Comparison of ENCODE assay signal across 12 cellular contexts in genomic region chrX:2572740-2573139, GRCh38.
A peak's percentile ranks its signal among the peaks of the same experiment; 100 is the strongest.
DNase-seq lines count a peak whose midpoint lies in the region; ATAC-seq and TF ChIP-seq lines count a peak whose summit lies in the region.
"Had no signal": no experiment of that assay in that cellular context is flagged by ENCODE, and none has a peak within 500 bp of the region (broad histone marks: within the 10 kb centered on the region; RNA-seq: fewer than 3 reads in every experiment).

No MANE protein-coding gene starts in this region.

- no peak overlapping the region for H2BK15ac ChIP-seq in mesendoderm (replicated peaks; ENCODE audit: low read depth)

- H3K36me3 ChIP-seq in HEK293 (ENCODE audit: control insufficient read depth in 2 of 2, insufficient read depth in 1 of 2, low read length in 2 of 2) = no peaks in the 10 kb centered on the region
- no peaks in the 10 kb centered on the region for H3K36me3 ChIP-seq in mesendoderm (ENCODE audit: control insufficient read depth, insufficient read depth, low read length)

- TF ChIP-seq CTCF in HEK293 (tag by site-specific recombination; IDR thresholded peaks at IDR 0.05) = no peak

- H3K27ac ChIP-seq in HEK293 (ENCODE audit: extremely low read depth, low read depth, low read length) (peak overlapping the region; percentile 27; the same call in 1 of the 2 replicates), mesendoderm (ENCODE audit: low read depth, low read length) (no peak overlapping the region)

- H3K56ac ChIP-seq in mesendoderm (ENCODE audit: low read length) = no peak overlapping the region

- H3K4me3 ChIP-seq in HEK293 (ENCODE audit: low read depth, low read length) (no peak overlapping the region), mesendoderm (ENCODE audit: low read length) (no peak overlapping the region)

- H3K79me2 ChIP-seq in mesendoderm (ENCODE audit: control insufficient read depth, insufficient read depth, low read length) = no peaks in the 10 kb centered on the region

- CTCF ChIA-PET in HEK293 (lab: Yijun Ruan, JAX) = no interaction called here

- H2AK5ac ChIP-seq in mesendoderm (ENCODE audit: low read length) = no peak overlapping the region

- H3K79me1 ChIP-seq in mesendoderm (ENCODE audit: low read length) = no peaks in the 10 kb centered on the region

- no peak overlapping the region for H3K4ac ChIP-seq in mesendoderm (ENCODE audit: low read depth, low read length)

- no peak overlapping the region for H2BK120ac ChIP-seq in mesendoderm (ENCODE audit: low read depth, low read length)

- peaks cover 2% of the 10 kb centered on the region; the same call in 1 of the 2 replicates for H3K9me3 ChIP-seq in HEK293 (ENCODE audit: control insufficient read depth, insufficient read depth, low read depth, low read length)

- H2BK5ac ChIP-seq in mesendoderm (ENCODE audit: low read length) = no peak overlapping the region

- no peak overlapping the region for H4K5ac ChIP-seq in mesendoderm (ENCODE audit: low read length)

- no peak overlapping the region for H3K4me2 ChIP-seq in mesendoderm (ENCODE audit: low read length)

- DNase-seq in DMS53 (lab: John Stamatoyannopoulos, UW) (peak; percentile 22), amniotic stem cell (lab: John Stamatoyannopoulos, UW) (peak; percentile 15), mesendoderm (peak; percentile 43), NCI-H2171 treated with DMSO at 0.1 percent for 48 hours (lab: John Stamatoyannopoulos, UW) (no peak)
- no peak for DNase-seq in stimulated activated naive CD4-positive, alpha-beta T cell (lab: John Stamatoyannopoulos, UW)
- no peak for DNase-seq in activated CD8-positive, alpha-beta memory T cell treated with anti-CD3 and anti-CD28 coated beads for 24 hours
- DNase-seq: activated CD8-positive, alpha-beta memory T cell treated with anti-CD3 and anti-CD28 coated beads, Interleukin-2, amount 50 U/mL, for 4 hours; CD4-positive, CD25-positive, alpha-beta regulatory T cell; islet precursor cell; NCI-H526 treated with DMSO at 0.1 percent for 48 hours had no signal

- H3K4me1 ChIP-seq in HEK293 (ENCODE audit: control insufficient read depth, insufficient read depth, low read length) (peaks cover 11% of the 10 kb centered on the region; the same call in 1 of the 2 replicates), mesendoderm (ENCODE audit: control insufficient read depth, low read depth, low read length) (no peaks in the 10 kb centered on the region)

- H3K9ac ChIP-seq in mesendoderm (ENCODE audit: low read length) = no peak overlapping the region

- POLR2A ChIA-PET in HEK293 (lab: Yijun Ruan, JAX) = no interaction called here

- H3K18ac ChIP-seq in mesendoderm (ENCODE audit: low read length) = no peak overlapping the region

- H3K23ac ChIP-seq in mesendoderm (ENCODE audit: low read length) = no peak overlapping the region

- WGBS in mesendoderm (ENCODE audit: extremely low coverage, insufficient coverage, low lambda C conversion rate) = no CpG with 5 or more reads among the region's 7 CpGs

- H3K27me3 ChIP-seq in mesendoderm (ENCODE audit: insufficient read depth, low read length, poor library complexity) = no peaks in the 10 kb centered on the region

- ATAC-seq in GM21381 (IDR thresholded peaks at IDR 0.05; ENCODE audit: unreplicated experiment) = no peak

- no peak overlapping the region for H4K8ac ChIP-seq in mesendoderm (ENCODE audit: low read depth, low read length)

TF ChIP-seq in HEK293, 187 proteins besides CTCF, POLR2A, EP300 and RAD21 (continues in another document):
- TF ChIP-seq ZNF341 (tag by site-specific recombination; IDR thresholded peaks at IDR 0.05; ENCODE audit: low read depth) = no peak
- no peak for TF ChIP-seq ZNF350 (tag by site-specific recombination; IDR thresholded peaks at IDR 0.05)
- TF ChIP-seq ZNF843 (tag by site-specific recombination; IDR thresholded peaks at IDR 0.05) = no peak
- peak; percentile 84 for TF ChIP-seq ZNF561 (tag by site-specific recombination; IDR thresholded peaks at IDR 0.05; ENCODE audit: borderline replicate concordance)
- TF ChIP-seq ZNF114 (tag by site-specific recombination; IDR thresholded peaks at IDR 0.05) = no peak
- no peak for TF ChIP-seq ZBTB26 (tag by site-specific recombination; optimal IDR thresholded peaks at IDR 0.05)
- TF ChIP-seq ZNF157 (tag by site-specific recombination; IDR thresholded peaks at IDR 0.05) = no peak
- TF ChIP-seq IKZF3 (tag by site-specific recombination; IDR thresholded peaks at IDR 0.05) = no peak
- TF ChIP-seq ZNF830 (tag by site-specific recombination; IDR thresholded peaks at IDR 0.05; ENCODE audit: low read depth) = no peak
- peak; percentile 95 for TF ChIP-seq ZNF449 (tag by site-specific recombination; IDR thresholded peaks at IDR 0.05)
- TF ChIP-seq KLF9 (tag by site-specific recombination; IDR thresholded peaks at IDR 0.05; ENCODE audit: low read depth) = no peak
- no peak for TF ChIP-seq HOXD13 (CRISPR knock-in tag; IDR thresholded peaks at IDR 0.05; ENCODE audit: borderline replicate concordance)
- TF ChIP-seq ZNF513 (tag by site-specific recombination; IDR thresholded peaks at IDR 0.05) = no peak
- no peak for TF ChIP-seq ZBTB10 (tag by site-specific recombination; IDR thresholded peaks at IDR 0.05)
- TF ChIP-seq ZNF121 (tag by site-specific recombination; IDR thresholded peaks at IDR 0.05) = no peak
- 0 out of 2 replicates have a peak, but pooled peaks have one; percentile 55 for TF ChIP-seq ZNF600 (tag by site-specific recombination; IDR thresholded peaks at IDR 0.05)
- no peak for TF ChIP-seq RBAK (tag by site-specific recombination; IDR thresholded peaks at IDR 0.05)
- no peak for TF ChIP-seq ZSCAN30 (tag by site-specific recombination; IDR thresholded peaks at IDR 0.05)
- TF ChIP-seq ZFP41 (tag by site-specific recombination; IDR thresholded peaks at IDR 0.05; ENCODE audit: borderline replicate concordance) = no peak
- no peak for TF ChIP-seq ZNF626 (tag by site-specific recombination; IDR thresholded peaks at IDR 0.05)

Comparison
In these comparisons a context has a peak if more than half of its experiments do, and no peak if none do; other contexts are left out.
1. DNase-seq: peak in DMS53 (single experiment), amniotic stem cell (single experiment) and mesendoderm (single experiment); none in stimulated activated naive CD4-positive, alpha-beta T cell (0 of 6), NCI-H2171 treated with DMSO at 0.1 percent for 48 hours (single experiment) and activated CD8-positive, alpha-beta memory T cell treated with anti-CD3 and anti-CD28 coated beads for 24 hours (single experiment).